ENCODE assay signal across 8 cellular contexts in the genomic region with DNA sequence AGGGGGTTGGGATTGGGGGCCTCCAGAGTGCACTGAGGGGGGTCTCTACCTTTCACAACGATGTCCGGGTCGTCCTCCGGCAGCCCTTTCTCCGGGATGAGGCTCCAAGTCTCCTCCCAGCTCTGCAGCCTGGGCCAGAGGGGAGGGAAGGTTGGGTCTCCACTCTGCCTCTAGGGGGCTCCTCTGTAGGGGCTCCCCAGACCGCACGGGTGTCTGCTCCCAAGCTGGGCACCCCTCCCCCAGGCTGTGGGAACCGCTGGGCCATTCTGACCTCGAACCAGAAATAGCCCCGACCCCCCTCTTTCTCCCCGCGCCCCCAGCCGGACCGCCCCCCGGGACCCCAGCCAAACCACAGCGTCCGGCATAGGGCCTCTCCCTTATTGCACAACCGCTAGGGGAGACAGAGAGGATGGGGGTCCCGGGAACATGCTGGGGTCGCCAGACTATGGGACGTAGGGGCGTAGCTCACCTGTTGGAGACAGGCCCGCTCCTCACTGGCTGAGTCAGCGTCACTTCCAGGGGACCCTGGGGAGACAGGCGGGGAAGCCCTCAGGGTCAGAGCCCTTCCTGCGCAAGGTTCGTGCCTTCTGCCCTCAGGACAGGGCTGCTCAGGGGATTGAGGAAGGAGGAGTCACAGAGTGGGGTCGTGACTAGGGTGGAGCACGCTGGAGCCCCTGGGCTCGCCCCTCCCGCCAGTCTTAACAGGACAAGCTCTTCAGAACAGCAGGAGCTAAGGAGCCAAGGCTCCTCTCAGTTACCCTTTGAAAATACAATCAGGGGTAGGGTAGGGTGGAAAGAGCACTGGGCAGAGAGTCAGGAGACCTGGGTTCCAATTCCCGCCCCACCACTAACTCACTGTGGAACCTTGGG. TPM values are rescaled to one million over a fixed set of nuclear protein-coding genes. Genes with fewer than 3 reads are reported as not detected.
DNase-seq lines count a peak whose midpoint lies in the region; ATAC-seq and TF ChIP-seq lines count a peak whose summit lies in the region.

No MANE protein-coding gene starts in this region.

- H3K9me3 ChIP-seq in CD8-positive, alpha-beta memory T cell (ENCODE audit: low read length) = no peaks in the 10 kb centered on the region
- no peaks in the 10 kb centered on the region for H3K9me3 ChIP-seq in heart right ventricle
- H3K9me3 ChIP-seq in gastrocnemius medialis = no peaks in the 10 kb centered on the region

- WGBS in heart right ventricle, 2 donors = 17 to 22% methylated on average over 31 to 32 of the region's 32 CpGs

- in situ Hi-C loops in gastrocnemius medialis (cut with MboI; ENCODE audit: low sequenced_read_pairs in 4 of 4) = loop anchor here in 1 of 4 donors (10.0 kb wide), 1 partner anchor 59 kb away; no protein-coding TSS in a partner anchor

- TF ChIP-seq CTCF in HFF-Myc (IDR thresholded peaks at IDR 0.05; ENCODE audit: low read depth, low read length, missing control alignments) (peak; percentile 68), heart right ventricle (IDR thresholded peaks at IDR 0.05) (peak in 8 of 9 donors; percentile 7 to 67 (median 54)), gastrocnemius medialis (IDR thresholded peaks at IDR 0.05 in 4 of 5, conservative IDR thresholded peaks at IDR 0.05 in 1 of 5) (peak in 4 of 5 experiments; percentile 43 to 60 (median 46))

- intact Hi-C loops in heart right ventricle (cut with DNase I) (no loop called here), gastrocnemius medialis (cut with DNase I; ENCODE audit: low total_unique reads) (no loop called here)

- POLR2A ChIA-PET in CD8-positive, alpha-beta memory T cell (lab: Charles Lee) = no interaction called here

- H3K9me3 Mint-ChIP-seq in CD8-positive, alpha-beta memory T cell = peaks cover 0 to 2% (median 0%) of the 10 kb centered on the region in 5 donors
- no peaks in the 10 kb centered on the region for H3K9me3 Mint-ChIP-seq in activated T-cell treated with anti-CD3 and anti-CD28 coated beads, Interleukin-2, amount 50 U/mL, for 24 hours

- H3K36me3 ChIP-seq in CD8-positive, alpha-beta memory T cell (ENCODE audit: insufficient read depth, low read length) = no peaks in the 10 kb centered on the region
- H3K36me3 ChIP-seq in heart right ventricle (peaks cover 0 to 48% (median 30%) of the 10 kb centered on the region in 9 donors), gastrocnemius medialis (peaks cover 0 to 36% of the 10 kb centered on the region in 2 donors)

- ATAC-seq in heart right ventricle (peak in 7 of 8 donors; percentile 7 to 18 (median 11)), gastrocnemius medialis (no peak)

- CTCF ChIA-PET in CD8-positive, alpha-beta memory T cell (lab: Charles Lee) = interaction anchor here (1.2 to 1.6 kb wide), 4 partner anchors 9 to 96 kb away, joined by 3 to 6 read pairs (median 5); a partner anchor contains a TSS

- H3K4me1 ChIP-seq in CD8-positive, alpha-beta memory T cell (ENCODE audit: insufficient read depth, low read length) = peaks cover 61% of the 10 kb centered on the region
- H3K4me1 ChIP-seq in heart right ventricle (peaks cover 21 to 70% (median 45%) of the 10 kb centered on the region in 9 donors), gastrocnemius medialis (peaks cover 41 to 50% of the 10 kb centered on the region in 2 donors)

- no peak for TF ChIP-seq POLR2A in gastrocnemius medialis (IDR thresholded peaks at IDR 0.05)

- peak overlapping the region in 5 of 7 donors; percentile 36 to 81 (median 43) for H3K4me3 Mint-ChIP-seq in CD8-positive, alpha-beta memory T cell
- H3K4me3 Mint-ChIP-seq in activated T-cell treated with anti-CD3 and anti-CD28 coated beads, Interleukin-2, amount 50 U/mL, for 24 hours = no peak overlapping the region

- H3K4me1 Mint-ChIP-seq in CD8-positive, alpha-beta memory T cell = peaks cover 34 to 59% (median 40%) of the 10 kb centered on the region in 3 donors
- peaks cover 50% of the 10 kb centered on the region for H3K4me1 Mint-ChIP-seq in activated T-cell treated with anti-CD3 and anti-CD28 coated beads, Interleukin-2, amount 50 U/mL, for 24 hours (ENCODE audit: low read depth)

- no peak overlapping the region for H3K27ac ChIP-seq in CD8-positive, alpha-beta memory T cell (ENCODE audit: low read depth, low read length)
- peak overlapping the region; percentile 47 to 98 (median 95) for H3K27ac ChIP-seq in heart right ventricle
- peak overlapping the region; percentile 93 to 100 (median 98) for H3K27ac ChIP-seq in gastrocnemius medialis

- peak overlapping the region; percentile 22 for H3K4me3 ChIP-seq in CD8-positive, alpha-beta memory T cell (ENCODE audit: low read length)
- peak overlapping the region; percentile 63 for H3K4me3 ChIP-seq in HFF-Myc (replicated peaks; ENCODE audit: low read depth, low read length)
- peak overlapping the region; percentile 72 to 99 (median 94) for H3K4me3 ChIP-seq in heart right ventricle
- H3K4me3 ChIP-seq in gastrocnemius medialis = peak overlapping the region; percentile 76 to 99 (median 97)

- peaks cover 36 to 50% of the 10 kb centered on the region in 2 donors for H3K27me3 Mint-ChIP-seq in CD8-positive, alpha-beta memory T cell
- H3K27me3 Mint-ChIP-seq in activated T-cell treated with anti-CD3 and anti-CD28 coated beads, Interleukin-2, amount 50 U/mL, for 24 hours = peaks cover 61% of the 10 kb centered on the region

- no peaks in the 10 kb centered on the region for H3K36me3 Mint-ChIP-seq in CD8-positive, alpha-beta memory T cell
- no peaks in the 10 kb centered on the region for H3K36me3 Mint-ChIP-seq in activated T-cell treated with anti-CD3 and anti-CD28 coated beads, Interleukin-2, amount 50 U/mL, for 24 hours (ENCODE audit: low read depth)

- peaks cover 51% of the 10 kb centered on the region for H3K27me3 ChIP-seq in CD8-positive, alpha-beta memory T cell (ENCODE audit: insufficient read depth, low read length, poor library complexity, severe bottlenecking)
- H3K27me3 ChIP-seq in heart right ventricle (peaks cover 0 to 74% (median 0%) of the 10 kb centered on the region in 7 donors), gastrocnemius medialis (no peaks in the 10 kb centered on the region)

- DNase-seq in CD8-positive, alpha-beta memory T cell = peak in 2 of 5 donors; percentile 23 to 60
- DNase-seq in HFF-Myc (ENCODE audit: extremely low read depth, low read depth) (no peak), heart right ventricle (peak; percentile 81 to 82), gastrocnemius medialis (peak in 1 of 2 donors; percentile 70), NCI-H1930 (lab: John Stamatoyannopoulos, UW) (no peak), putamen (ENCODE audit: low spot score) (no peak)
- DNase-seq in activated T-cell treated with anti-CD3 and anti-CD28 coated beads, Interleukin-2, amount 50 U/mL, for 24 hours = peak; percentile 52
- DNase-seq in activated CD4-positive, alpha-beta T cell treated with anti-CD3 and anti-CD28 coated beads for 4 hours = no peak

- H3K27ac Mint-ChIP-seq in CD8-positive, alpha-beta memory T cell = peak overlapping the region in 3 of 8 donors; percentile 33 to 84 (median 53)
- no peak overlapping the region for H3K27ac Mint-ChIP-seq in activated T-cell treated with anti-CD3 and anti-CD28 coated beads, Interleukin-2, amount 50 U/mL, for 24 hours

RNA-seq across cellular contexts. Expression of a gene that starts 2.7 kb away (rescaled TPM):
- total RNA-seq in CD8-positive, alpha-beta memory T cell = under 1 TPM; 0.38 to 0.70 TPM
- polyA plus RNA-seq in CD8-positive, alpha-beta memory T cell = not detected
- total RNA-seq in heart right ventricle (10 to 100 TPM; 12.8 to 34.8 (median 22.0) TPM), gastrocnemius medialis (10 to 100 TPM; 13.4 to 36.0 (median 31.3) TPM)
- 10 to 100 TPM; 23.6 to 42.1 TPM for polyA plus RNA-seq in heart right ventricle

RNA-seq across cellular contexts. Expression of a gene that starts 7.5 kb away (rescaled TPM):
- under 1 TPM; 0.18 to 0.20 TPM for total RNA-seq in CD8-positive, alpha-beta memory T cell
- 1.9 TPM for polyA plus RNA-seq in CD8-positive, alpha-beta memory T cell
- total RNA-seq in heart right ventricle (1 to 10 TPM; 1.0 to 4.8 (median 1.7) TPM), gastrocnemius medialis (1 to 10 TPM; 2.0 to 4.6 (median 4.0) TPM)
- polyA plus RNA-seq in heart right ventricle = 1 to 10 TPM; 1.5 to 3.8 TPM

RNA-seq across cellular contexts. Expression of a gene that starts 8.2 kb away (rescaled TPM):
- 1 to 10 TPM; 1.2 to 1.7 TPM for total RNA-seq in CD8-positive, alpha-beta memory T cell
- polyA plus RNA-seq in CD8-positive, alpha-beta memory T cell = 1.1 TPM
- total RNA-seq in heart right ventricle = 10 to 100 TPM in 2 of 10 donors, 1 to 10 TPM in 8; 2.2 to 28.3 (median 3.5) TPM
- polyA plus RNA-seq in heart right ventricle = 1 to 10 TPM; 2.3 to 9.6 TPM
- total RNA-seq in gastrocnemius medialis = under 1 TPM; 0.22 to 0.41 (median 0.40) TPM

RNA-seq across cellular contexts. Expression of a gene that starts 15.0 kb away (rescaled TPM):
- total RNA-seq in CD8-positive, alpha-beta memory T cell = 10 to 100 TPM; 10.6 to 11.6 TPM
- polyA plus RNA-seq in CD8-positive, alpha-beta memory T cell = 3.4 TPM
- 10 to 100 TPM; 10.6 to 20.4 (median 14.7) TPM for total RNA-seq in heart right ventricle
- 10 to 100 TPM in 1 of 2 donors, 1 to 10 TPM in 1; 9.8 to 21.3 TPM for polyA plus RNA-seq in heart right ventricle
- total RNA-seq in gastrocnemius medialis = 1 to 10 TPM; 3.9 to 5.2 (median 4.2) TPM

Comparison
In these comparisons a context has a peak if more than half of its experiments do, and no peak if none do; other contexts are left out.
1. DNase-seq: peak in activated T-cell treated with anti-CD3 and anti-CD28 coated beads, Interleukin-2, amount 50 U/mL, for 24 hours (single experiment) and heart right ventricle (2 of 2); none in HFF-Myc (single experiment), activated CD4-positive, alpha-beta T cell treated with anti-CD3 and anti-CD28 coated beads for 4 hours (0 of 2), NCI-H1930 (0 of 2) and putamen (single experiment).
2. H3K4me3 ChIP-seq: peak in every context shown above with its lines; median percentile 97 in gastrocnemius medialis; 94 in heart right ventricle; 63 in HFF-Myc; 22 in CD8-positive, alpha-beta memory T cell.
3. ATAC-seq: peak in heart right ventricle (7 of 8); none in gastrocnemius medialis (0 of 2).
4. RNA of a gene that starts 2.7 kb away (total RNA-seq): 13.4 to 36.0 TPM in gastrocnemius medialis and 12.8 to 34.8 TPM in heart right ventricle; 0.38 to 0.70 TPM in CD8-positive, alpha-beta memory T cell; every median in the first group is over 4 times any median in the second.
5. Peak in every context shown above with its lines, with median percentiles within 50 percentile points of each other: CTCF ChIP-seq.